Comparison of ENCODE assay signal across 8 cellular contexts in genomic region chr1:111739222-111739983, GRCh38. TPM values are rescaled to one million over a fixed set of nuclear protein-coding genes. Genes with fewer than 3 reads are reported as not detected.
DNase-seq lines count a peak whose midpoint lies in the region; ATAC-seq lines count a peak whose summit lies in the region.

Gene INKA2, minus strand, starts transcription at chr1:111739395. Its CDS starts 153 bp downstream, at chr1:111739242.

- POLR2A ChIA-PET in CD8-positive, alpha-beta memory T cell (lab: Charles Lee) = interaction anchor here (0.6 to 2.8 kb wide), 5 partner anchors 11 to 523 kb away, joined by 3 to 15 read pairs (median 3); partner anchors contain the start of gene DDX20

- H3K36me3 ChIP-seq in CD8-positive, alpha-beta memory T cell (ENCODE audit: insufficient read depth, low read length) = no peaks in the 10 kb centered on the region

- peak within 1 kb of the TSS; percentile 85 to 96 (median 89) for H3K4me3 Mint-ChIP-seq in CD8-positive, alpha-beta memory T cell
- peak within 1 kb of the TSS; percentile 96 for H3K4me3 Mint-ChIP-seq in memory B cell

- no peaks in the 10 kb centered on the region for H3K9me3 Mint-ChIP-seq in CD8-positive, alpha-beta memory T cell
- H3K9me3 Mint-ChIP-seq in memory B cell = no peaks in the 10 kb centered on the region

- peak within 1 kb of the TSS in 7 of 8 donors; percentile 21 to 91 (median 85) for H3K27ac Mint-ChIP-seq in CD8-positive, alpha-beta memory T cell
- peak within 1 kb of the TSS; percentile 93 for H3K27ac Mint-ChIP-seq in memory B cell

- H3K27ac ChIP-seq in CD8-positive, alpha-beta memory T cell (ENCODE audit: low read depth, low read length) = no peak within 1 kb of the TSS

- CTCF ChIA-PET in CD8-positive, alpha-beta memory T cell (lab: Charles Lee) = interaction anchor here (1.1 to 4.2 kb wide), 5 partner anchors 10 to 232 kb away, joined by 6 to 19 read pairs (median 13); partner anchors contain the start of gene DDX20

- peaks cover 16% of the 10 kb centered on the region in 2 donors for H3K27me3 Mint-ChIP-seq in CD8-positive, alpha-beta memory T cell
- H3K27me3 Mint-ChIP-seq in memory B cell = peaks cover 7% of the 10 kb centered on the region

- ATAC-seq in GM19438 (IDR thresholded peaks at IDR 0.05; ENCODE audit: low read depth, unreplicated experiment) (peak; percentile 83), HG03565 (IDR thresholded peaks at IDR 0.05; ENCODE audit: unreplicated experiment) (peak; percentile 72), memory B cell (ENCODE audit: low read depth) (peak; percentile 68)

- peak; percentile 37 to 69 (median 50) for DNase-seq in CD8-positive, alpha-beta memory T cell
- DNase-seq in NCI-H774 (lab: John Stamatoyannopoulos, UW) (peak; percentile 87), memory B cell (ENCODE audit: low spot score in 2 of 2) (peak; percentile 52 to 70)
- peak; percentile 92 for DNase-seq in activated CD8-positive, alpha-beta memory T cell treated with anti-CD3 and anti-CD28 coated beads for 24 hours
- DNase-seq in effector CD4-positive, alpha-beta T cell = peak; percentile 42
- DNase-seq in stimulated activated CD8-positive, alpha-beta memory T cell treated with anti-CD3 and anti-CD28 coated beads, Interleukin-12 subunit alpha, Interleukin-12 subunit beta, amount 100 ng/mL, for 1 hour (ENCODE audit: low read depth) = peak; percentile 36

- H3K9me3 ChIP-seq in CD8-positive, alpha-beta memory T cell (ENCODE audit: low read length) = no peaks in the 10 kb centered on the region

- H3K4me1 ChIP-seq in CD8-positive, alpha-beta memory T cell (ENCODE audit: insufficient read depth, low read length) = peaks cover 22% of the 10 kb centered on the region

- peak within 1 kb of the TSS; percentile 74 for H3K4me3 ChIP-seq in CD8-positive, alpha-beta memory T cell (ENCODE audit: low read length)

- H3K27me3 ChIP-seq in CD8-positive, alpha-beta memory T cell (ENCODE audit: insufficient read depth, low read length, poor library complexity, severe bottlenecking) = peaks cover 30% of the 10 kb centered on the region

- peaks cover 15 to 26% (median 16%) of the 10 kb centered on the region in 3 donors for H3K4me1 Mint-ChIP-seq in CD8-positive, alpha-beta memory T cell
- H3K4me1 Mint-ChIP-seq in memory B cell = peaks cover 16% of the 10 kb centered on the region

- H3K36me3 Mint-ChIP-seq in CD8-positive, alpha-beta memory T cell = peaks cover 0 to 5% (median 0%) of the 10 kb centered on the region in 3 donors
- no peaks in the 10 kb centered on the region for H3K36me3 Mint-ChIP-seq in memory B cell

RNA-seq across cellular contexts. Expression of gene INKA2, which starts in this region (rescaled TPM):
- 1 to 10 TPM; 1.8 to 3.8 TPM for total RNA-seq in CD8-positive, alpha-beta memory T cell
- not detected for polyA plus RNA-seq in CD8-positive, alpha-beta memory T cell

Comparison
In these comparisons a context has a peak if more than half of its experiments do, and no peak if none do; other contexts are left out.
1. DNase-seq: peak in every context shown above with its lines; median percentile 92 in activated CD8-positive, alpha-beta memory T cell treated with anti-CD3 and anti-CD28 coated beads for 24 hours; 87 in NCI-H774; 61 in memory B cell; 50 in CD8-positive, alpha-beta memory T cell; 42 in effector CD4-positive, alpha-beta T cell; 36 in stimulated activated CD8-positive, alpha-beta memory T cell treated with anti-CD3 and anti-CD28 coated beads, Interleukin-12 subunit alpha, Interleukin-12 subunit beta, amount 100 ng/mL, for 1 hour.